25 cellular contexts compared by ENCODE assay signal in the genomic region with DNA sequence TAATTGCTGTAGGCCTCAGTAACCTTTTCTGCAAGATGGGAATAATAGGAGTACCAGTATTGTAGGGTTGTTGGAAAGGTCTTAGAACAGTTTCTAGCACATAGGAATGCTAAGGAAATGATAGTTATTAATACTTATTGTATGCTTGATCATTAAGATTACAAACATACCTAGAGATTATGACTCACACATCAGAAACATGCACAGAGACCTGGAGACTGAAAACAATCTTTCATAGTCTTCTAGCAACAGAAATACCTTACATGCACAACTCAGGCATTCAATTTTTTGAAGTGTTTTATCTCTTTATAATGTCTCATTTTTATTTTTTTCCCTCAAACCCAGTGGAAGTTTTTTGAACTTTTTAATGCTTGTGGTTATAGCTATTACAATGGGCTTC.
"Had no signal": no experiment of that assay in that cellular context is flagged by ENCODE, and none has a peak within 500 bp of the region (broad histone marks: within the 10 kb centered on the region; RNA-seq: fewer than 3 reads in every experiment).

No MANE protein-coding gene starts in this region.

- H3K9me3 Mint-ChIP-seq: activated B cell treated with CpG ODN at 0.5 μM for 24 hours had no signal

- H3K27ac Mint-ChIP-seq: activated B cell treated with CpG ODN at 0.5 μM for 24 hours; activated CD4-positive, alpha-beta memory T cell treated with anti-CD3 and anti-CD28 coated beads, Interleukin-2, amount 10 ng/mL, durations not matched to agents 7 days and 5 days; activated CD8-positive, alpha-beta memory T cell treated with anti-CD3 and anti-CD28 coated beads, Interleukin-2, amount 10 ng/mL, durations not matched to agents 7 days and 5 days; activated naive CD8-positive, alpha-beta T cell treated with anti-CD3 and anti-CD28 coated beads, Interleukin-2, amount 10 ng/mL, durations not matched to agents 7 days and 5 days; activated T-helper 17 cell treated with anti-CD3 and anti-CD28 coated beads, Interleukin-2, amount 50 U/mL, for 72 hours; mesothelial cell of epicardium; nephron; stimulated activated memory B cell treated with anti-CD40 and anti-IgM and Interleukin-4, amounts not matched to agents 10 μg/mL and 1 μg/mL and 100 μg/mL, for 72 hours; T-cell had no signal

- DNase-seq: activated B cell treated with CpG ODN at 0.5 μM for 24 hours; activated CD4-positive, alpha-beta memory T cell treated with anti-CD3 and anti-CD28 coated beads, Interleukin-2, amount 10 ng/mL, durations not matched to agents 7 days and 5 days; activated CD4-positive, alpha-beta T cell treated with anti-CD3 and anti-CD28 coated beads for 4 hours; activated CD8-positive, alpha-beta memory T cell treated with anti-CD3 and anti-CD28 coated beads, Interleukin-2, amount 10 ng/mL, durations not matched to agents 7 days and 5 days; activated naive CD4-positive, alpha-beta T cell; activated naive CD8-positive, alpha-beta T cell treated with anti-CD3 and anti-CD28 coated beads, Interleukin-2, amount 10 ng/mL, durations not matched to agents 7 days and 5 days; activated T-cell treated with anti-CD3 and anti-CD28 coated beads, Interleukin-2, amount 50 U/mL, for 1 hour; amygdala; body of pancreas; central memory CD4-positive, alpha-beta T cell; effector CD4-positive, alpha-beta T cell; spleen; stimulated activated CD4-positive, alpha-beta T cell treated with anti-CD3 and anti-CD28 coated beads, Interleukin-4, amount 100 ng/mL, for 4 hours; T-cell; upper lobe of left lung had no signal

- H3K9me3 ChIP-seq: body of pancreas had no signal

- H3K36me3 ChIP-seq: esophagus muscularis mucosa, spleen, thoracic aorta, upper lobe of left lung had no signal

- H3K4me3 ChIP-seq: body of pancreas, coronary artery, esophagus muscularis mucosa, lung, spleen, thoracic aorta, upper lobe of left lung had no signal

- H3K4me3 Mint-ChIP-seq: activated B cell treated with CpG ODN at 0.5 μM for 24 hours; activated CD4-positive, alpha-beta memory T cell treated with anti-CD3 and anti-CD28 coated beads, Interleukin-2, amount 10 ng/mL, durations not matched to agents 7 days and 5 days; activated CD8-positive, alpha-beta memory T cell treated with anti-CD3 and anti-CD28 coated beads, Interleukin-2, amount 10 ng/mL, durations not matched to agents 7 days and 5 days; activated naive CD8-positive, alpha-beta T cell treated with anti-CD3 and anti-CD28 coated beads, Interleukin-2, amount 10 ng/mL, durations not matched to agents 7 days and 5 days; activated T-helper 17 cell treated with anti-CD3 and anti-CD28 coated beads, Interleukin-2, amount 50 U/mL, for 72 hours; mesothelial cell of epicardium; nephron; stimulated activated memory B cell treated with anti-CD40 and anti-IgM and Interleukin-4, amounts not matched to agents 10 μg/mL and 1 μg/mL and 100 μg/mL, for 72 hours; T-cell had no signal

- H3K4me1 Mint-ChIP-seq: activated B cell treated with CpG ODN at 0.5 μM for 24 hours; activated CD4-positive, alpha-beta memory T cell treated with anti-CD3 and anti-CD28 coated beads, Interleukin-2, amount 10 ng/mL, durations not matched to agents 7 days and 5 days; activated CD8-positive, alpha-beta memory T cell treated with anti-CD3 and anti-CD28 coated beads, Interleukin-2, amount 10 ng/mL, durations not matched to agents 7 days and 5 days; activated naive CD8-positive, alpha-beta T cell treated with anti-CD3 and anti-CD28 coated beads, Interleukin-2, amount 10 ng/mL, durations not matched to agents 7 days and 5 days; activated T-helper 17 cell treated with anti-CD3 and anti-CD28 coated beads, Interleukin-2, amount 50 U/mL, for 72 hours; mesothelial cell of epicardium; nephron; stimulated activated memory B cell treated with anti-CD40 and anti-IgM and Interleukin-4, amounts not matched to agents 10 μg/mL and 1 μg/mL and 100 μg/mL, for 72 hours; T-cell had no signal

- FAIRE-seq: islet of Langerhans had no signal

- ATAC-seq: activated CD8-positive, alpha-beta memory T cell treated with anti-CD3 and anti-CD28 coated beads, Interleukin-2, amount 10 ng/mL, durations not matched to agents 7 days and 5 days; activated T-helper 17 cell treated with anti-CD3 and anti-CD28 coated beads, Interleukin-2, amount 50 U/mL, for 72 hours; body of pancreas; left lobe of liver; stimulated activated memory B cell treated with anti-CD40 and anti-IgM and Interleukin-4, amounts not matched to agents 10 μg/mL and 1 μg/mL and 100 μg/mL, for 72 hours; T-cell had no signal

- H3K36me3 Mint-ChIP-seq: activated CD8-positive, alpha-beta memory T cell treated with anti-CD3 and anti-CD28 coated beads, Interleukin-2, amount 10 ng/mL, durations not matched to agents 7 days and 5 days; activated naive CD8-positive, alpha-beta T cell treated with anti-CD3 and anti-CD28 coated beads, Interleukin-2, amount 10 ng/mL, durations not matched to agents 7 days and 5 days; mesothelial cell of epicardium; T-cell had no signal

- H3K27me3 Mint-ChIP-seq: activated CD4-positive, alpha-beta memory T cell treated with anti-CD3 and anti-CD28 coated beads, Interleukin-2, amount 10 ng/mL, durations not matched to agents 7 days and 5 days; activated CD8-positive, alpha-beta memory T cell treated with anti-CD3 and anti-CD28 coated beads, Interleukin-2, amount 10 ng/mL, durations not matched to agents 7 days and 5 days; activated naive CD8-positive, alpha-beta T cell treated with anti-CD3 and anti-CD28 coated beads, Interleukin-2, amount 10 ng/mL, durations not matched to agents 7 days and 5 days; activated T-helper 17 cell treated with anti-CD3 and anti-CD28 coated beads, Interleukin-2, amount 50 U/mL, for 72 hours had no signal

- H3K27me3 ChIP-seq: body of pancreas, esophagus muscularis mucosa, spleen, upper lobe of left lung had no signal

- H3K4me1 ChIP-seq: body of pancreas, esophagus muscularis mucosa, upper lobe of left lung had no signal

- H3K27ac ChIP-seq: body of pancreas, coronary artery, esophagus muscularis mucosa, spleen, thoracic aorta, upper lobe of left lung had no signal
